Comparison of ENCODE assay signal across 17 cellular contexts in genomic region chr3:166282931-166283330, GRCh38.
DNase-seq lines count a peak whose midpoint lies in the region; ATAC-seq, FAIRE-seq and TF ChIP-seq lines count a peak whose summit lies in the region.
"Had no signal": no experiment of that assay in that cellular context is flagged by ENCODE, and none has a peak within 500 bp of the region (broad histone marks: within the 10 kb centered on the region; RNA-seq: fewer than 3 reads in every experiment).

No MANE protein-coding gene starts in this region.

- H3K4me1 ChIP-seq in astrocyte (ENCODE audit: insufficient read depth, low read length), result no peaks in the 10 kb centered on the region
- H3K4me1 ChIP-seq: BLaER1 had no signal

- H3K9ac ChIP-seq in astrocyte (ENCODE audit: low read length), result no peak overlapping the region
- H3K9ac ChIP-seq: BLaER1 had no signal

- no peaks in the 10 kb centered on the region for H3K36me3 Mint-ChIP-seq in activated T-cell treated with anti-CD3 and anti-CD28 coated beads, Interleukin-2, amount 50 U/mL, for 72 hours (ENCODE audit: insufficient read depth in 2 of 2)
- no peaks in the 10 kb centered on the region for H3K36me3 Mint-ChIP-seq in astrocyte (ENCODE audit: low read depth, unreplicated experiment)
- H3K36me3 Mint-ChIP-seq in nephron (ENCODE audit: low read depth), result no peaks in the 10 kb centered on the region
- H3K36me3 Mint-ChIP-seq: CD8-positive, alpha-beta memory T cell had no signal

- no peak overlapping the region for H3K4me3 ChIP-seq in astrocyte (ENCODE audit: insufficient read depth, low read depth, low read length)
- H3K4me3 ChIP-seq: BLaER1, GM23338 had no signal

- ATAC-seq in activated T-cell treated with anti-CD3 and anti-CD28 coated beads, Interleukin-2, amount 50 U/mL, for 72 hours (replicated peaks in 1 of 2), result no peak
- ATAC-seq in GM18517 (IDR thresholded peaks at IDR 0.05; ENCODE audit: unreplicated experiment) (no peak), GM19328 (IDR thresholded peaks at IDR 0.05; ENCODE audit: unreplicated experiment) (no peak)
- ATAC-seq: GM23338 had no signal

- peaks cover 4 to 6% of the 10 kb centered on the region in 2 donors for H3K9me3 Mint-ChIP-seq in activated T-cell treated with anti-CD3 and anti-CD28 coated beads, Interleukin-2, amount 50 U/mL, for 72 hours
- no peaks in the 10 kb centered on the region for H3K9me3 Mint-ChIP-seq in astrocyte (ENCODE audit: unreplicated experiment)
- H3K9me3 Mint-ChIP-seq in nephron, result no peaks in the 10 kb centered on the region
- H3K9me3 Mint-ChIP-seq: GM23338 had no signal

- no peak overlapping the region for H3K4me2 ChIP-seq in astrocyte (ENCODE audit: low read length)
- H3K4me2 ChIP-seq: BLaER1, GM23338 had no signal

- no peak overlapping the region for H2AFZ ChIP-seq in astrocyte (ENCODE audit: low read depth, low read length)
- H2AFZ ChIP-seq: GM23338 had no signal

- H3K27me3 Mint-ChIP-seq in activated T-cell treated with anti-CD3 and anti-CD28 coated beads, Interleukin-2, amount 50 U/mL, for 72 hours (ENCODE audit: low read depth), result no peaks in the 10 kb centered on the region
- H3K27me3 Mint-ChIP-seq in astrocyte (ENCODE audit: low read depth, unreplicated experiment), result no peaks in the 10 kb centered on the region
- H3K27me3 Mint-ChIP-seq in nephron (ENCODE audit: low read depth), result no peaks in the 10 kb centered on the region
- H3K27me3 Mint-ChIP-seq: CD8-positive, alpha-beta memory T cell had no signal

- DNase-seq in activated T-cell treated with anti-CD3 and anti-CD28 coated beads, Interleukin-2, amount 50 U/mL, for 72 hours, result no peak
- DNase-seq in activated T-cell treated with anti-CD3 and anti-CD28 coated beads, Interleukin-2, amount 50 U/mL, for 1 hour, result no peak
- DNase-seq in astrocyte (ENCODE audit: low read depth) (no peak), renal cortical epithelial cell (ENCODE audit: low read depth) (peak; percentile 61), UCSD-AML1 (lab: John Stamatoyannopoulos, UW; ENCODE audit: unreplicated experiment) (no peak)
- DNase-seq: AML-193; Caco-2; CD8-positive, alpha-beta memory T cell; DMS 273 treated with DMSO at 0.1 percent for 48 hours; H7 had no signal

- H3K27ac Mint-ChIP-seq in activated T-cell treated with anti-CD3 and anti-CD28 coated beads, Interleukin-2, amount 50 U/mL, for 72 hours, result peak overlapping the region; percentile 63
- H3K27ac Mint-ChIP-seq in astrocyte (ENCODE audit: unreplicated experiment) (peak overlapping the region; percentile 30), nephron (peak overlapping the region; percentile 35 to 66 (median 63))
- H3K27ac Mint-ChIP-seq: CD8-positive, alpha-beta memory T cell; GM23338 had no signal

- H4K20me1 ChIP-seq in astrocyte (ENCODE audit: insufficient read depth, low read length), result no peaks in the 10 kb centered on the region
- H4K20me1 ChIP-seq: BLaER1 had no signal

- no peaks in the 10 kb centered on the region for H3K27me3 ChIP-seq in astrocyte (ENCODE audit: insufficient read depth, low read length)
- H3K27me3 ChIP-seq: BLaER1 had no signal

- H3K9me3 ChIP-seq in astrocyte (ENCODE audit: insufficient read depth, low read depth, low read length), result no peaks in the 10 kb centered on the region
- H3K9me3 ChIP-seq: BLaER1, Caco-2 had no signal

- TF ChIP-seq CTCF in astrocyte (IDR thresholded peaks at IDR 0.05; ENCODE audit: insufficient read depth, low read depth, low read length), result no peak
- TF ChIP-seq CTCF in nephron (IDR thresholded peaks at IDR 0.05; ENCODE audit: unreplicated experiment in 3 of 3), result no peak

- H3K79me2 ChIP-seq in astrocyte (ENCODE audit: insufficient read depth, low read length), result no peaks in the 10 kb centered on the region

- no peaks in the 10 kb centered on the region for H3K4me1 Mint-ChIP-seq in activated T-cell treated with anti-CD3 and anti-CD28 coated beads, Interleukin-2, amount 50 U/mL, for 72 hours (ENCODE audit: low read depth)
- peaks cover 19% of the 10 kb centered on the region for H3K4me1 Mint-ChIP-seq in astrocyte (ENCODE audit: low read depth, unreplicated experiment)
- no peaks in the 10 kb centered on the region for H3K4me1 Mint-ChIP-seq in nephron
- H3K4me1 Mint-ChIP-seq: CD8-positive, alpha-beta memory T cell had no signal

- H3K4me3 Mint-ChIP-seq in activated T-cell treated with anti-CD3 and anti-CD28 coated beads, Interleukin-2, amount 50 U/mL, for 72 hours, result no peak overlapping the region
- H3K4me3 Mint-ChIP-seq in astrocyte (ENCODE audit: unreplicated experiment) (no peak overlapping the region), nephron (no peak overlapping the region)
- H3K4me3 Mint-ChIP-seq: CD8-positive, alpha-beta memory T cell; GM23338 had no signal

- no peak overlapping the region for H3K27ac ChIP-seq in astrocyte (ENCODE audit: low read depth, low read length)
- H3K27ac ChIP-seq: 22Rv1, BLaER1 had no signal

- H3K36me3 ChIP-seq in astrocyte (ENCODE audit: insufficient read depth, low read length), result no peaks in the 10 kb centered on the region
- H3K36me3 ChIP-seq: BLaER1 had no signal

- FAIRE-seq in astrocyte (lab: Jason Lieb, UNC), result no peak
- FAIRE-seq: GM18507 had no signal
